8 cellular contexts compared by ENCODE assay signal in genomic region chrX:12701625-12702024, GRCh38.
DNase-seq lines count a peak whose midpoint lies in the region; ATAC-seq and TF ChIP-seq lines count a peak whose summit lies in the region.

No MANE protein-coding gene starts in this region.

- H3K4me3 Mint-ChIP-seq in T-helper 2 cell treated with Interferon-gamma antibody and Interleukin-4, amounts not matched to agents 5 μg/mL and 100 μg/mL, for 36 hours, result no peak overlapping the region
- H3K4me3 Mint-ChIP-seq in naive B cell, result no peak overlapping the region

- peak; percentile 70 to 76 for ATAC-seq in naive B cell (ENCODE audit: low read depth in 2 of 2)
- no peak for ATAC-seq in GM18868 (IDR thresholded peaks at IDR 0.05; ENCODE audit: unreplicated experiment)

- H3K27me3 Mint-ChIP-seq in T-helper 2 cell treated with Interferon-gamma antibody and Interleukin-4, amounts not matched to agents 5 μg/mL and 100 μg/mL, for 36 hours (ENCODE audit: low read depth), result peaks cover 4% of the 10 kb centered on the region
- peaks cover 2 to 11% (median 6%) of the 10 kb centered on the region in 3 donors for H3K27me3 Mint-ChIP-seq in naive B cell

- H3K4me1 Mint-ChIP-seq in T-helper 2 cell treated with Interferon-gamma antibody and Interleukin-4, amounts not matched to agents 5 μg/mL and 100 μg/mL, for 36 hours (ENCODE audit: low read depth), result no peaks in the 10 kb centered on the region
- H3K4me1 Mint-ChIP-seq in naive B cell, result peaks cover 0 to 9% (median 0%) of the 10 kb centered on the region in 3 donors

- no peak overlapping the region for H3K4me3 ChIP-seq in epithelial cell of esophagus (ENCODE audit: low read length)

- peak; percentile 56 for DNase-seq in DMS153 (lab: John Stamatoyannopoulos, UW)
- DNase-seq in H4 (ENCODE audit: low spot score), result peak; percentile 69
- DNase-seq in NCI-H1694 treated with DMSO at 0.1 percent for 48 hours (lab: John Stamatoyannopoulos, UW), result peak; percentile 30
- DNase-seq in T-helper 2 cell treated with Interferon-gamma antibody and Interleukin-4, amounts not matched to agents 5 μg/mL and 100 μg/mL, for 36 hours (ENCODE audit: low spot score), result peak; percentile 6
- DNase-seq in epithelial cell of esophagus (ENCODE audit: low read depth), result peak; percentile 85
- peak; percentile 42 for DNase-seq in naive B cell
- DNase-seq in foreskin melanocyte, result no peak

- no peak overlapping the region for H3K27ac Mint-ChIP-seq in T-helper 2 cell treated with Interferon-gamma antibody and Interleukin-4, amounts not matched to agents 5 μg/mL and 100 μg/mL, for 36 hours
- H3K27ac Mint-ChIP-seq in naive B cell, result peak overlapping the region in 1 of 6 donors; percentile 54

- TF ChIP-seq CTCF in epithelial cell of esophagus (IDR thresholded peaks at IDR 0.05; ENCODE audit: insufficient read depth, low read depth, low read length, missing control alignments), result peak; percentile 66

- no peaks in the 10 kb centered on the region for H3K9me3 Mint-ChIP-seq in T-helper 2 cell treated with Interferon-gamma antibody and Interleukin-4, amounts not matched to agents 5 μg/mL and 100 μg/mL, for 36 hours
- H3K9me3 Mint-ChIP-seq in naive B cell, result no peaks in the 10 kb centered on the region

- no peaks in the 10 kb centered on the region for H3K36me3 Mint-ChIP-seq in T-helper 2 cell treated with Interferon-gamma antibody and Interleukin-4, amounts not matched to agents 5 μg/mL and 100 μg/mL, for 36 hours (ENCODE audit: low read depth)
- H3K36me3 Mint-ChIP-seq in naive B cell, result no peaks in the 10 kb centered on the region
